In the genomic region with DNA sequence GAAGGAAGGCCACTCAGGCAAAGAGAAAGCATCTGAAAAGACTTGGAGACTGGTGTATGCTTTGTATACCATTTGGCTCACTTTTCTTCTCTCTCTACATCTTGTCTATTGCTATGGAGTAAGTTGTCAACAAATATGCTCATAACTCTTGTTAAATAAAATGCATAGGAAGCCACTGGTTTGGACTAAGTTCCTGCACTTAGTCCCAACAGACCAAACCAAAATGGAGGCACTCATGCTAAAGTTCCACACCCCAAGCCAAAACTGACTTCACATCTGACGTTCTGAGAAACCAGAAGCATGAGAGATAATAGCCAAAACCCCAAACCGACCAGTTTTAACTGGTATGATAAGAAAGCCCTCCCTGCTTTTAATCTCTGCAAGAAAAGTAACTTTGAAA, we compare ENCODE assay signal across 31 cellular contexts.
"Had no signal": no experiment of that assay in that cellular context is flagged by ENCODE, and none has a peak within 500 bp of the region (broad histone marks: within the 10 kb centered on the region; RNA-seq: fewer than 3 reads in every experiment).

No MANE protein-coding gene starts in this region.

- H3K9me3 ChIP-seq: neutrophil, pancreas, prostate gland, right atrium auricular region, right lobe of liver, sigmoid colon, spleen, stomach, suprapubic skin, thoracic aorta, thyroid gland, tibial nerve, upper lobe of left lung, vagina had no signal

- H3K4me2 ChIP-seq: smooth muscle cell had no signal

- ATAC-seq: naive thymus-derived CD8-positive, alpha-beta T cell; natural killer cell treated with Interleukin-12 subunit alpha and Interleukin-12 subunit beta and Interleukin-15 and Interleukin-18, amount 100 ng/mL, for 72 hours; pancreas; right lobe of liver; stimulated activated memory B cell treated with anti-CD40 and anti-IgM and Interleukin-4, amounts not matched to agents 10 μg/mL and 1 μg/mL and 100 μg/mL, for 72 hours; stimulated activated naive CD8-positive, alpha-beta T cell treated with anti-CD3 and anti-CD28 coated beads, Interleukin-15, Interleukin-2, amounts not matched to agents 100 U/mL and 50 U/mL, for 24 hours had no signal

- H3K4me1 ChIP-seq: pancreas, prostate gland, right atrium auricular region, spleen, stomach, suprapubic skin, thyroid gland, tibial nerve, vagina had no signal

- H3K36me3 ChIP-seq: neutrophil, pancreas, prostate gland, right atrium auricular region, right lobe of liver, sigmoid colon, spleen, stomach, suprapubic skin, thoracic aorta, thyroid gland, tibial nerve, upper lobe of left lung, vagina had no signal

- H3K4me3 ChIP-seq: pancreas, prostate gland, right atrium auricular region, right lobe of liver, sigmoid colon, smooth muscle cell, spleen, stomach, suprapubic skin, thoracic aorta, thyroid gland, tibial nerve, upper lobe of left lung, vagina had no signal

- FAIRE-seq: pancreas, urothelium cell line had no signal

- DNase-seq: naive B cell; naive thymus-derived CD8-positive, alpha-beta T cell; nephron progenitor cell; nucleus accumbens; pancreas; retina; right lobe of liver; sigmoid colon; spleen; stimulated activated CD4-positive, alpha-beta T cell treated with anti-CD3 and anti-CD28 coated beads, Interleukin-12 subunit alpha, Interleukin-12 subunit beta, amount 100 ng/mL, for 4 hours; stimulated activated CD4-positive, alpha-beta T cell treated with anti-CD3 and anti-CD28 coated beads, Interleukin-1b, Interleukin-23, amount 100 ng/mL, for 48 hours; stimulated activated CD4-positive, alpha-beta T cell treated with anti-CD3 and anti-CD28 coated beads, Interleukin-4, amount 100 ng/mL, for 1 hour; stimulated activated CD4-positive, alpha-beta T cell treated with anti-CD3 and anti-CD28 coated beads, Interleukin-4, amount 100 ng/mL, for 4 hours; stimulated activated CD8-positive, alpha-beta memory T cell treated with anti-CD3 and anti-CD28 coated beads, Interleukin-4, amount 100 ng/mL, for 48 hours; stimulated activated naive CD4-positive, alpha-beta T cell; stimulated activated naive CD8-positive, alpha-beta T cell treated with anti-CD3 and anti-CD28 coated beads, Interleukin-15, Interleukin-2, amounts not matched to agents 100 U/mL and 50 U/mL, for 24 hours; stomach; thyroid gland; trophoblast cell; upper lobe of left lung had no signal

- H3K27me3 ChIP-seq: neutrophil, pancreas, right atrium auricular region, right lobe of liver, sigmoid colon, spleen, stomach, suprapubic skin, thyroid gland, tibial nerve, upper lobe of left lung, vagina had no signal

- H3K27ac ChIP-seq: neutrophil, pancreas, prostate gland, right atrium auricular region, right lobe of liver, sigmoid colon, spleen, stomach, suprapubic skin, thoracic aorta, thyroid gland, tibial nerve, upper lobe of left lung, vagina had no signal
